1 cellular context compared by ENCODE assay signal in the genomic region with DNA sequence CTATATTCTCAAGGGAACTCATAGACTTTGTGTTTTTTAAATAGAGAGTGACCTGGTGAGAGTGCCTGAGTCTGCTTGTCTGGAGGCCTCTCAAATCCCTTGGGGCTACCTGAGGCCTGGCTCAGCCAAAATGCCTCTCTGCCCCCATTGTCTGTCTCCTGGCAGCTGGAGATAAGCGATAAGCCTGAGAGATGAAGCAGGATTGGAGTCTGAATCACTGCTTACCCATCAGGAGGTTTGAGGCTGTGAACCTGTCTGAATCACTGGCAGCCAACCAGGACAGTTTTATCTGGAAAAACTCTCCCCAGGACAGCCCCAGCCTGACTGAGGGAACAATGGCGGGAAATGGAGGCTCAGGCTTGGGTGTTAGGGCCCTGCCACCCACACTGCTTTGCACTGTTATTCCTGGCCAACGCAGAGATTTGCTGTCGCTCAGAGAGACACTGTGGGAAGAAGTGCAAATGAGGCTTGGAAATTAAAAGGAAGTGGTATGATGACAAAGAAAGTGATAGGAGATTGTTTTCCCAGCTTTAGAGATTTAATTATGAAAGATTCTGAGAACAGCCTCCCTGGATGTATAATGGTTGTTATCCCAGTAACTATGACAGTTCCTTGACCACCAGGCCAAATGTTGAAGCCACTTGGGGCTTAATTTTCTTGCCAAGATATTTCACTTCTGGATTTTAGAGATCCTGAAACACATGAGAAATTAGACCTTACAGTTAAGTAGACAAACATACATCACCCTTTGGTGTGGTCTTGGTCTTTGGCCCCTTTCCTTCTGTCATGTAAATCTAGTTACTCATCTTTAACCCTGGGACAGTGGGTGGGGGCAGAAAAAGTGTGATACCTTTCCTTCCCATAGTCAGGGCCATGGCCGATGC.
TF ChIP-seq lines count a peak whose summit lies in the region.

No MANE protein-coding gene starts in this region.

TF ChIP-seq in HCT116, 20 proteins besides CTCF, POLR2A, EP300 and RAD21:
- TF ChIP-seq, protein P1, sequence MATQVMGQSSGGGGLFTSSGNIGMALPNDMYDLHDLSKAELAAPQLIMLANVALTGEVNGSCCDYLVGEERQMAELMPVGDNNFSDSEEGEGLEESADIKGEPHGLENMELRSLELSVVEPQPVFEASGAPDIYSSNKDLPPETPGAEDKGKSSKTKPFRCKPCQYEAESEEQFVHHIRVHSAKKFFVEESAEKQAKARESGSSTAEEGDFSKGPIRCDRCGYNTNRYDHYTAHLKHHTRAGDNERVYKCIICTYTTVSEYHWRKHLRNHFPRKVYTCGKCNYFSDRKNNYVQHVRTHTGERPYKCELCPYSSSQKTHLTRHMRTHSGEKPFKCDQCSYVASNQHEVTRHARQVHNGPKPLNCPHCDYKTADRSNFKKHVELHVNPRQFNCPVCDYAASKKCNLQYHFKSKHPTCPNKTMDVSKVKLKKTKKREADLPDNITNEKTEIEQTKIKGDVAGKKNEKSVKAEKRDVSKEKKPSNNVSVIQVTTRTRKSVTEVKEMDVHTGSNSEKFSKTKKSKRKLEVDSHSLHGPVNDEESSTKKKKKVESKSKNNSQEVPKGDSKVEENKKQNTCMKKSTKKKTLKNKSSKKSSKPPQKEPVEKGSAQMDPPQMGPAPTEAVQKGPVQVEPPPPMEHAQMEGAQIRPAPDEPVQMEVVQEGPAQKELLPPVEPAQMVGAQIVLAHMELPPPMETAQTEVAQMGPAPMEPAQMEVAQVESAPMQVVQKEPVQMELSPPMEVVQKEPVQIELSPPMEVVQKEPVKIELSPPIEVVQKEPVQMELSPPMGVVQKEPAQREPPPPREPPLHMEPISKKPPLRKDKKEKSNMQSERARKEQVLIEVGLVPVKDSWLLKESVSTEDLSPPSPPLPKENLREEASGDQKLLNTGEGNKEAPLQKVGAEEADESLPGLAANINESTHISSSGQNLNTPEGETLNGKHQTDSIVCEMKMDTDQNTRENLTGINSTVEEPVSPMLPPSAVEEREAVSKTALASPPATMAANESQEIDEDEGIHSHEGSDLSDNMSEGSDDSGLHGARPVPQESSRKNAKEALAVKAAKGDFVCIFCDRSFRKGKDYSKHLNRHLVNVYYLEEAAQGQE (IDR thresholded peaks at IDR 0.05; ENCODE audit: low read depth) = no peak
- TF ChIP-seq SRF (IDR thresholded peaks at IDR 0.05; ENCODE audit: low read depth) (no peak), CEBPB (IDR thresholded peaks at IDR 0.05; ENCODE audit: low read depth) (no peak), JUND (IDR thresholded peaks at IDR 0.05) (no peak), TCF7L2 (IDR thresholded peaks at IDR 0.05; ENCODE audit: borderline replicate concordance, extremely low read depth, insufficient read depth, insufficient read length) (no peak), CBX3 (IDR thresholded peaks at IDR 0.05; ENCODE audit: low read depth) (no peak), ZFX (IDR thresholded peaks at IDR 0.05) (no peak), ELF1 (IDR thresholded peaks at IDR 0.05; ENCODE audit: borderline replicate concordance, low read depth) (no peak), EZH2 (IDR thresholded peaks at IDR 0.05) (no peak), POLR2AphosphoS5 (IDR thresholded peaks at IDR 0.05; ENCODE audit: low read depth, low read length) (no peak)
- TF ChIP-seq, protein P2, sequence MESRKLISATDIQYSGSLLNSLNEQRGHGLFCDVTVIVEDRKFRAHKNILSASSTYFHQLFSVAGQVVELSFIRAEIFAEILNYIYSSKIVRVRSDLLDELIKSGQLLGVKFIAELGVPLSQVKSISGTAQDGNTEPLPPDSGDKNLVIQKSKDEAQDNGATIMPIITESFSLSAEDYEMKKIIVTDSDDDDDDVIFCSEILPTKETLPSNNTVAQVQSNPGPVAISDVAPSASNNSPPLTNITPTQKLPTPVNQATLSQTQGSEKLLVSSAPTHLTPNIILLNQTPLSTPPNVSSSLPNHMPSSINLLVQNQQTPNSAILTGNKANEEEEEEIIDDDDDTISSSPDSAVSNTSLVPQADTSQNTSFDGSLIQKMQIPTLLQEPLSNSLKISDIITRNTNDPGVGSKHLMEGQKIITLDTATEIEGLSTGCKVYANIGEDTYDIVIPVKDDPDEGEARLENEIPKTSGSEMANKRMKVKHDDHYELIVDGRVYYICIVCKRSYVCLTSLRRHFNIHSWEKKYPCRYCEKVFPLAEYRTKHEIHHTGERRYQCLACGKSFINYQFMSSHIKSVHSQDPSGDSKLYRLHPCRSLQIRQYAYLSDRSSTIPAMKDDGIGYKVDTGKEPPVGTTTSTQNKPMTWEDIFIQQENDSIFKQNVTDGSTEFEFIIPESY (IDR thresholded peaks at IDR 0.05; ENCODE audit: extremely low read depth, insufficient replicate concordance, low read length) = no peak
- TF ChIP-seq, protein P3, sequence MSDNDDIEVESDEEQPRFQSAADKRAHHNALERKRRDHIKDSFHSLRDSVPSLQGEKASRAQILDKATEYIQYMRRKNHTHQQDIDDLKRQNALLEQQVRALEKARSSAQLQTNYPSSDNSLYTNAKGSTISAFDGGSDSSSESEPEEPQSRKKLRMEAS (IDR thresholded peaks at IDR 0.05) = no peak
